24 cellular contexts compared by ENCODE assay signal in genomic region chr20:41818369-41818768, GRCh38.
"Had no signal": no experiment of that assay in that cellular context is flagged by ENCODE, and none has a peak within 500 bp of the region (broad histone marks: within the 10 kb centered on the region; RNA-seq: fewer than 3 reads in every experiment).

No MANE protein-coding gene starts in this region.

- H3K36me3 ChIP-seq: colonic mucosa, esophagus squamous epithelium, gastrocnemius medialis, heart right ventricle, left lung, lower lobe of right lung had no signal

- H3K4me3 ChIP-seq: colonic mucosa, esophagus squamous epithelium, gastrocnemius medialis, heart right ventricle, left lung, lower lobe of right lung, mucosa of descending colon had no signal

- ATAC-seq: effector memory CD8-positive, alpha-beta T cell; esophagus mucosa; gastrocnemius medialis; heart right ventricle; left cardiac atrium; left lung; left ventricle myocardium superior; lower lobe of right lung; mucosa of descending colon had no signal

- H3K9me3 ChIP-seq: colonic mucosa, esophagus squamous epithelium, gastrocnemius medialis, left lung, lower lobe of right lung, mucosa of descending colon had no signal

- FAIRE-seq: endometrium, islet of Langerhans, keratinocyte had no signal

- DNase-seq: colonic mucosa; cortex of kidney; effector CD8-positive, alpha-beta T cell; effector memory CD8-positive, alpha-beta T cell; endodermal cell; erythroblast; esophagus squamous epithelium; foreskin fibroblast; foreskin melanocyte; gastrocnemius medialis; glutamatergic neuron; heart right ventricle; hippocampal formation; left cardiac atrium; left lung; left ventricle myocardium superior; lower lobe of right lung; mesenchymal stem cell; mucosa of descending colon had no signal

- H3K27ac ChIP-seq: colonic mucosa, epithelial cell of prostate, esophagus squamous epithelium, gastrocnemius medialis, heart right ventricle, left lung, lower lobe of right lung had no signal

- H3K27me3 ChIP-seq: colonic mucosa, gastrocnemius medialis had no signal

- H3K4me1 ChIP-seq: colonic mucosa, esophagus squamous epithelium, gastrocnemius medialis, heart right ventricle, left lung, lower lobe of right lung had no signal
